Comparison of ENCODE assay signal across 8 cellular contexts in genomic region chr9:36597412-36598178, GRCh38. TPM values are rescaled to one million over a fixed set of nuclear protein-coding genes. Genes with fewer than 3 reads are reported as not detected.
DNase-seq lines count a peak whose midpoint lies in the region; TF ChIP-seq lines count a peak whose summit lies in the region.

No MANE protein-coding gene starts in this region.

- H3K9me3 ChIP-seq in PC-9 (ENCODE audit: insufficient read depth, low read depth) (no peaks in the 10 kb centered on the region), tibial nerve (no peaks in the 10 kb centered on the region)

- 64 to 69% methylated on average over 2 of the region's 2 CpGs for WGBS in tibial nerve, 2 donors

- H3K9me2 ChIP-seq in PC-9 (ENCODE audit: insufficient read depth) = no peaks in the 10 kb centered on the region

- H3K36me3 ChIP-seq in PC-9 (ENCODE audit: low read depth) (no peaks in the 10 kb centered on the region), tibial nerve (no peaks in the 10 kb centered on the region)

- DNase-seq in ACHN (peak; percentile 56), PC-9 (no peak), fibroblast of villous mesenchyme (ENCODE audit: low read depth) (peak; percentile 60), tibial nerve (ENCODE audit: low spot score in 2 of 2) (no peak), NCI-H146 (lab: John Stamatoyannopoulos, UW) (no peak), NCI-H774 (lab: John Stamatoyannopoulos, UW) (no peak)
- no peak for DNase-seq in activated CD8-positive, alpha-beta memory T cell treated with anti-CD3 and anti-CD28 coated beads for 24 hours

- TF ChIP-seq POLR2A in tibial nerve (IDR thresholded peaks at IDR 0.05) = no peak

- no peaks in the 10 kb centered on the region; the same call in 1 of the 2 replicates for H3F3A ChIP-seq in PC-9 (ENCODE audit: insufficient read depth, low read depth)

- H3K27ac ChIP-seq in PC-9 = no peak overlapping the region
- no peak overlapping the region for H3K27ac ChIP-seq in tibial nerve

- in situ Hi-C loops in ACHN (cut with HindIII; ENCODE audit: low pct_ligation_motif_present, low pct_unique_long_range_greater_than_20kb, low sequenced_read_pairs) = no loop called here

- no peak overlapping the region for H3K4me3 ChIP-seq in PC-9
- H3K4me3 ChIP-seq in fibroblast of villous mesenchyme (ENCODE audit: low read depth, low read length) = no peak overlapping the region
- H3K4me3 ChIP-seq in tibial nerve = no peak overlapping the region

- CTCF ChIA-PET in PC-9 (lab: Charles Lee) = no interaction called here

- H3K27me3 ChIP-seq in PC-9 (ENCODE audit: insufficient read depth, low read depth) = no peaks in the 10 kb centered on the region
- no peaks in the 10 kb centered on the region for H3K27me3 ChIP-seq in tibial nerve

- TF ChIP-seq CTCF in GM12873 (IDR thresholded peaks at IDR 0.05; ENCODE audit: insufficient read depth, low read depth, low read length, missing control alignments) (peak; percentile 68), PC-9 (conservative IDR thresholded peaks at IDR 0.05) (peak; percentile 66), fibroblast of villous mesenchyme (IDR thresholded peaks at IDR 0.05; ENCODE audit: insufficient read depth, low read depth, low read length) (peak; percentile 80), tibial nerve (IDR thresholded peaks at IDR 0.05) (peak; percentile 18 to 60 (median 38))

- BruUV-seq in PC-9 (replicated peaks; lab: Mats Ljungman, UMichigan) = no TSS peak

- POLR2A ChIA-PET in PC-9 (lab: Charles Lee; ENCODE audit: unreplicated experiment) = interaction anchor here (1.2 kb wide), 1 partner anchor 12 kb away, joined by 20 read pairs; no protein-coding TSS in a partner anchor

- TF ChIP-seq EP300 in tibial nerve (IDR thresholded peaks at IDR 0.05) = no peak

- H3K4me1 ChIP-seq in PC-9 (replicated peaks; ENCODE audit: insufficient read depth) (no peaks in the 10 kb centered on the region), tibial nerve (no peaks in the 10 kb centered on the region)

- intact Hi-C loops in PC-9 (cut with micrococcal nuclease; ENCODE audit: unreplicated experiment) = no loop called here

- H2AFZ ChIP-seq in PC-9 = no peak overlapping the region

- no peak overlapping the region for H3K4me2 ChIP-seq in PC-9

- H3K79me2 ChIP-seq in PC-9 (ENCODE audit: low read depth) = no peaks in the 10 kb centered on the region

- H4K20me1 ChIP-seq in PC-9 (ENCODE audit: insufficient read depth) = no peaks in the 10 kb centered on the region

RNA-seq across cellular contexts. Expression of gene MELK, which starts 24.9 kb away (rescaled TPM):
- total RNA-seq in PC-9 (2021) (25.1 and 48.1 TPM in 2 replicates), fibroblast of villous mesenchyme (19.0 and 34.5 TPM in 2 replicates), tibial nerve (1 to 10 TPM in 1 of 4 donors, under 1 TPM in 2, not detected in 1; 0.22 to 1.2 (median 0.60) TPM)

Comparison
In these comparisons a context has a peak if more than half of its experiments do, and no peak if none do; other contexts are left out.
1. DNase-seq: peak in ACHN (single experiment) and fibroblast of villous mesenchyme (single experiment); none in PC-9 (0 of 2), tibial nerve (0 of 2), activated CD8-positive, alpha-beta memory T cell treated with anti-CD3 and anti-CD28 coated beads for 24 hours (single experiment), NCI-H146 (single experiment) and NCI-H774 (single experiment).
2. Peak in every context shown above with its lines, with median percentiles within 50 percentile points of each other: CTCF ChIP-seq.